12 cellular contexts compared by ENCODE assay signal in the genomic region with DNA sequence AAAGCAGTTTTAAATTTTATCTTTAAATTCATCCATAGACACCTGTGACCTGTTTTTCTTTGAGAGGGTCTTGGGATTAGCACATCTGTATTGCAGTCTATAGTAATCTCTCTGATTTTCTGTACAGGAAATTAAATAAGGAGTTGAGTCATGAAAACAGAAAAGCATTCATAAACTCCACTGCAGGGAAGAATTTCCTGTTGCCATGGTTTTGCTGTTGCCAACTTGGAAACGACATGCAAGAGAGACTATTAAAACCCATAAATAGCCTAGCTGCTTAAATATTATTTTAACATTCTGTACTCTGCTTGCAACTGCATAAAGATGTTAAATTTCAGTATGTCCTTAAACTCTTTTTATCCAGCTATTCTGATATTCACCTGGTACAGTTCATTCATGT.
DNase-seq lines count a peak whose midpoint lies in the region; ATAC-seq lines count a peak whose summit lies in the region.
"Had no signal": no experiment of that assay in that cellular context is flagged by ENCODE, and none has a peak within 500 bp of the region (broad histone marks: within the 10 kb centered on the region; RNA-seq: fewer than 3 reads in every experiment).

No MANE protein-coding gene starts in this region.

- no peaks in the 10 kb centered on the region; the same call in 1 of the 2 replicates for H3K36me3 ChIP-seq in H7 (replicated peaks; ENCODE audit: control insufficient read depth, insufficient read depth, low read length)

- no peaks in the 10 kb centered on the region for H3K27me3 ChIP-seq in H7 (ENCODE audit: control insufficient read depth, insufficient read depth, low read length)

- no peak overlapping the region for H3K4me3 ChIP-seq in H7 (ENCODE audit: insufficient read depth, low read depth, low read length)

- DNase-seq in EL: peak; percentile 82
- DNase-seq in amniotic epithelial cell (ENCODE audit: low read depth): peak; percentile 90
- DNase-seq in fibroblast of peridontal ligament (ENCODE audit: extremely low read depth): peak; percentile 95
- peak; percentile 88 for DNase-seq in pulmonary artery endothelial cell (ENCODE audit: low read depth, low spot score)
- no peak for DNase-seq in H7
- no peak for DNase-seq in central memory CD4-positive, alpha-beta T cell
- DNase-seq: DMS53, KBM-7, NCI-H526 treated with DMSO at 0.1 percent for 48 hours, T-helper 9 cell had no signal

- ATAC-seq in HG02623 (IDR thresholded peaks at IDR 0.05; ENCODE audit: unreplicated experiment): no peak
- no peak for ATAC-seq in GM18873 (IDR thresholded peaks at IDR 0.05; ENCODE audit: low FRiP score, unreplicated experiment)

Comparison
In these comparisons a context has a peak if more than half of its experiments do, and no peak if none do; other contexts are left out.
1. DNase-seq: peak in EL (single experiment), amniotic epithelial cell (single experiment), fibroblast of peridontal ligament (single experiment) and pulmonary artery endothelial cell (single experiment); none in H7 (single experiment) and central memory CD4-positive, alpha-beta T cell (single experiment).